Comparison of ENCODE assay signal across 25 cellular contexts in the genomic region with DNA sequence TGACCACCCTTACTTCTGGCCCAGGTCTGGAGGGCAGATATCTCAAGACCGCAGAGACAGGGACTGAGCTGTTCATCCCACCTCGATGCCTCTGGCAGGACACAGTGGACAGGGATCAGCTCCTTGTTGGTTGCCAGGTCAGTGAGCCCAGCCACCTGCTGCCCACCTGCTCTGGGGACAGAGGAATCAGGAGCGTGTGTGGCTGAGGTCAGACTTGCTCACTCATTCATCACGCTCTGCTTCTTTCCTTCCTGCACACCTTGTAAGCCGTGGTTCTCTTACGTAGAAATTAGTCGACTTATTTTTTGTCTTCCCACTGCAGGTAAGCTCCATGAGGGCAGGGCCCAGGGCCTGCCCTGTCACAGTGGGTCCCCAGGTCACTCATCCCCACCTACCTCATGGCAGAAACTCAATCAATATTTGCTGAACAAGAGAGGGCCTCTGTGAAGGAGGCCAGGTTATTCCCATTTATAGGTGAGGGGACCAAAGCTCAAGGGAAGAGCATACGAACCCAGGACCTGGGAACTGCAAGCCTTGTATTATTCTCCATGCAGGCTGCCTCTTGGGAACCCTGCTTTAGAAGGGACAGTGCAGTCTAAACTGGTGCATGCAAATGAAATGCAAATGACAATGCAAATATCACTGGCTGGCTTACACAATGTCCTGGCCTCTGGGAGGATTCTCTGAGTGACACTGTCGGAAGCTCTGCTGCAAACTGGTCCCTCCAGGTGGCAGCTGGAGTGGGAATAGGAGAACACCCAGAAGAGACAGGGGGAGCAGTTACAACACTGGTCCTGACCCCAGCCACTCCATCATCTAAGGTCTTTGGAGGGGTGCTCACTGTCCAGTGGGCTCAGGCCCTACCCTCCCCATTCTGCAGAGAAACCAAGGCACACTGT. TPM values are rescaled to one million over a fixed set of nuclear protein-coding genes. Genes with fewer than 3 reads are reported as not detected.
DNase-seq lines count a peak whose midpoint lies in the region; ATAC-seq, FAIRE-seq and TF ChIP-seq lines count a peak whose summit lies in the region.
"Had no signal": no experiment of that assay in that cellular context is flagged by ENCODE, and none has a peak within 500 bp of the region (broad histone marks: within the 10 kb centered on the region; RNA-seq: fewer than 3 reads in every experiment).

No MANE protein-coding gene starts in this region.

- peak overlapping the region; percentile 62 for H2BK15ac ChIP-seq in neuronal stem cell (ENCODE audit: low read length)

- H3K27me3 Mint-ChIP-seq in stimulated activated naive B cell treated with anti-CD40 and anti-IgM and Interleukin-4, amounts not matched to agents 10 μg/mL and 1 μg/mL and 100 μg/mL, for 72 hours, result peaks cover 9 to 16% of the 10 kb centered on the region in 2 donors

- H3K27me3 ChIP-seq in Karpas-422 (ENCODE audit: low read length) (no peaks in the 10 kb centered on the region), bronchial epithelial cell (ENCODE audit: control insufficient read depth, insufficient read depth, low read length) (no peaks in the 10 kb centered on the region), neuronal stem cell (ENCODE audit: control insufficient read depth in 3 of 3, insufficient read depth in 3 of 3, low read depth in 1 of 3, low read length in 3 of 3) (no peaks in the 10 kb centered on the region)
- H3K27me3 ChIP-seq: MG63 had no signal

- no peaks in the 10 kb centered on the region for H4K20me1 ChIP-seq in Karpas-422 (ENCODE audit: insufficient read depth, low read depth, low read length)

- H3K79me2 ChIP-seq in Karpas-422 (ENCODE audit: low read length), result no peaks in the 10 kb centered on the region

- H3K27ac ChIP-seq in Karpas-422 (ENCODE audit: low read length), result no peak overlapping the region
- H3K27ac ChIP-seq in neuronal stem cell (replicated peaks; ENCODE audit: low read length), result no peak overlapping the region
- H3K27ac ChIP-seq: 22Rv1, C4-2B had no signal

- no peak overlapping the region for H3K4me3 Mint-ChIP-seq in stimulated activated naive B cell treated with anti-CD40 and anti-IgM and Interleukin-4, amounts not matched to agents 10 μg/mL and 1 μg/mL and 100 μg/mL, for 72 hours
- H3K4me3 Mint-ChIP-seq: CD8-positive, alpha-beta memory T cell had no signal

- H3K36me3 Mint-ChIP-seq in stimulated activated naive B cell treated with anti-CD40 and anti-IgM and Interleukin-4, amounts not matched to agents 10 μg/mL and 1 μg/mL and 100 μg/mL, for 72 hours, result no peaks in the 10 kb centered on the region
- H3K36me3 Mint-ChIP-seq: CD8-positive, alpha-beta memory T cell; IgD-negative memory B cell had no signal

- H2BK120ac ChIP-seq in neuronal stem cell (ENCODE audit: low read depth, low read length), result peak overlapping the region; percentile 48

- H2BK12ac ChIP-seq in neuronal stem cell (ENCODE audit: low read length), result peak overlapping the region; percentile 51

- FAIRE-seq in bronchial epithelial cell (lab: Jason Lieb, UNC), result peak; percentile 7

- peaks cover 6 to 7% of the 10 kb centered on the region in 2 donors for H3K4me1 Mint-ChIP-seq in stimulated activated naive B cell treated with anti-CD40 and anti-IgM and Interleukin-4, amounts not matched to agents 10 μg/mL and 1 μg/mL and 100 μg/mL, for 72 hours
- H3K4me1 Mint-ChIP-seq: CD8-positive, alpha-beta memory T cell had no signal

- no peak overlapping the region for H4K8ac ChIP-seq in neuronal stem cell (ENCODE audit: low read depth, low read length)

- peaks cover 4 to 8% of the 10 kb centered on the region in 2 donors for H3K9me3 Mint-ChIP-seq in stimulated activated naive B cell treated with anti-CD40 and anti-IgM and Interleukin-4, amounts not matched to agents 10 μg/mL and 1 μg/mL and 100 μg/mL, for 72 hours

- peak overlapping the region; percentile 31 for H3K4me2 ChIP-seq in Karpas-422 (ENCODE audit: low read depth, low read length, poor library complexity, severe bottlenecking)
- no peak overlapping the region for H3K4me2 ChIP-seq in neuronal stem cell (ENCODE audit: insufficient read depth, low read length, poor library complexity, severe bottlenecking)

- H3K9ac ChIP-seq in Karpas-422 (ENCODE audit: low read length) (no peak overlapping the region), neuronal stem cell (ENCODE audit: low read depth, low read length, poor library complexity) (peak overlapping the region; percentile 9)

- H3K18ac ChIP-seq in neuronal stem cell (ENCODE audit: low read length), result peak overlapping the region; percentile 76

- WGBS in neuronal stem cell (ENCODE audit: extremely low coverage in 2 of 2, insufficient read length in 2 of 2, insufficient replicate concordance in 1 of 2), 2 donors, result no CpG with 5 or more reads among the region's 9 CpGs

- H3K9me2 ChIP-seq in Karpas-422 (replicated peaks; ENCODE audit: insufficient read depth, low read length), result no peaks in the 10 kb centered on the region

- H2AK5ac ChIP-seq in neuronal stem cell (ENCODE audit: low read depth, low read length), result peak overlapping the region; percentile 51

- no peak overlapping the region for H4K91ac ChIP-seq in neuronal stem cell (ENCODE audit: low read depth, low read length, poor library complexity)

- no peak for ATAC-seq in stimulated activated naive B cell treated with anti-CD40 and anti-IgM and Interleukin-4, amounts not matched to agents 10 μg/mL and 1 μg/mL and 100 μg/mL, for 72 hours (replicated peaks)
- ATAC-seq: Right ventricle myocardium inferior had no signal

- H3K9me3 ChIP-seq in Karpas-422 (ENCODE audit: low read length), result no peaks in the 10 kb centered on the region
- no peaks in the 10 kb centered on the region for H3K9me3 ChIP-seq in neuronal stem cell (replicated peaks in 1 of 2; ENCODE audit: control insufficient read depth in 2 of 2, insufficient read depth in 1 of 2, low read depth in 1 of 2, low read length in 2 of 2)
- H3K9me3 ChIP-seq: MG63 had no signal

- peaks cover 2% of the 10 kb centered on the region for H3K79me1 ChIP-seq in neuronal stem cell (ENCODE audit: low read depth, low read length)

- peaks cover 28% of the 10 kb centered on the region for H3K4me1 ChIP-seq in Karpas-422 (ENCODE audit: low read length)
- H3K4me1 ChIP-seq in neuronal stem cell (ENCODE audit: control insufficient read depth in 2 of 2, insufficient read depth in 1 of 2, low read depth in 1 of 2, low read length in 2 of 2), result no peaks in the 10 kb centered on the region

- DNase-seq in NCI-H2171 treated with DMSO at 0.1 percent for 48 hours (lab: John Stamatoyannopoulos, UW) (peak; percentile 13), NCI-H2171 (lab: John Stamatoyannopoulos, UW) (no peak), Karpas-422 (peak; percentile 82), bronchial epithelial cell (ENCODE audit: low read depth) (no peak), neuronal stem cell (ENCODE audit: low spot score) (no peak), activated gamma-delta T cell (lab: John Stamatoyannopoulos, UW) (no peak)
- DNase-seq in stimulated activated CD8-positive, alpha-beta memory T cell treated with anti-CD3 and anti-CD28 coated beads, Interleukin-4, amount 100 ng/mL, for 48 hours, result no peak
- DNase-seq in stimulated activated naive B cell treated with anti-CD40 and anti-IgM and Interleukin-4, amounts not matched to agents 10 μg/mL and 1 μg/mL and 100 μg/mL, for 72 hours, result no peak
- DNase-seq: Calu3, DMS153, GF-D8, GOT3, Kasumi-1, MG63, NCI-H1048, NCI-H1417 treated with DMSO at 0.1 percent for 48 hours, NCI-H187, NCI-H748 treated with DMSO at 0.1 percent for 48 hours had no signal

- H3K4me3 ChIP-seq in Karpas-422 (ENCODE audit: low read length), result peak overlapping the region; percentile 15; the same call in 1 of the 2 replicates
- H3K4me3 ChIP-seq in bronchial epithelial cell (ENCODE audit: low read depth, low read length), result no peak overlapping the region
- H3K4me3 ChIP-seq in neuronal stem cell (ENCODE audit: low read length in 2 of 2), result no peak overlapping the region
- H3K4me3 ChIP-seq: MG63 had no signal

- H3K4ac ChIP-seq in neuronal stem cell (ENCODE audit: low read length), result peak overlapping the region; percentile 38

- no peak overlapping the region for H3K27ac Mint-ChIP-seq in stimulated activated naive B cell treated with anti-CD40 and anti-IgM and Interleukin-4, amounts not matched to agents 10 μg/mL and 1 μg/mL and 100 μg/mL, for 72 hours
- H3K27ac Mint-ChIP-seq: CD8-positive, alpha-beta memory T cell; IgD-negative memory B cell had no signal

- peak overlapping the region; percentile 37 for H3K23ac ChIP-seq in neuronal stem cell (ENCODE audit: low read depth, low read length, poor library complexity)

- H3K14ac ChIP-seq in neuronal stem cell (ENCODE audit: low read length), result peak overlapping the region; percentile 10

- no peak for TF ChIP-seq CTCF in bronchial epithelial cell (IDR thresholded peaks at IDR 0.05; ENCODE audit: insufficient read depth, low read length, severe bottlenecking)

- no peak overlapping the region for H2BK5ac ChIP-seq in neuronal stem cell (ENCODE audit: low read length)

- H3K36me3 ChIP-seq in Karpas-422 (ENCODE audit: insufficient read depth, low read length), result no peaks in the 10 kb centered on the region
- H3K36me3 ChIP-seq in bronchial epithelial cell (ENCODE audit: control insufficient read depth, insufficient read depth, low read length), result no peaks in the 10 kb centered on the region
- H3K36me3 ChIP-seq in neuronal stem cell (replicated peaks in 1 of 2; ENCODE audit: control insufficient read depth in 2 of 2, insufficient read depth in 2 of 2, low read length in 2 of 2), result no peaks in the 10 kb centered on the region
- H3K36me3 ChIP-seq: MG63 had no signal

- H2AFZ ChIP-seq in Karpas-422 (ENCODE audit: low read length), result no peak overlapping the region
- H2AFZ ChIP-seq in neuronal stem cell (ENCODE audit: low read length), result no peak overlapping the region

RNA-seq across cellular contexts. Expression of a gene that starts 58.4 kb away (rescaled TPM):
- 0.07 TPM in 1 of 2 replicates, not detected in the other for total RNA-seq in Karpas-422 (2014; rRNA removed; shearing (Covaris generic); ENCODE audit: low replicate concordance)
- total RNA-seq in bronchial epithelial cell, result 0.13 TPM in 1 of 2 replicates, not detected in the other
- polyA plus RNA-seq in neuronal stem cell (2013, experiment 1 of 2), result 0.03 TPM
- polyA plus RNA-seq in neuronal stem cell (2013, experiment 2 of 2), result 0.06 TPM
- total RNA-seq: Calu3; CD8-positive, alpha-beta memory T cell; Right ventricle myocardium inferior; SK-MEL-5; T-helper 1 cell treated with Interleukin-12 subunit alpha and Interleukin-12 subunit beta and Interleukin-4 antibody, amounts not matched to agents 30 ng/mL and 1 ng/mL, for 36 hours had no signal
- polyA plus RNA-seq: CD8-positive, alpha-beta memory T cell; IgD-negative memory B cell had no signal

Comparison
In these comparisons a context has a peak if more than half of its experiments do, and no peak if none do; other contexts are left out.
1. DNase-seq: peak in NCI-H2171 treated with DMSO at 0.1 percent for 48 hours (single experiment) and Karpas-422 (single experiment); none in NCI-H2171 (single experiment), bronchial epithelial cell (single experiment), neuronal stem cell (single experiment), stimulated activated CD8-positive, alpha-beta memory T cell treated with anti-CD3 and anti-CD28 coated beads, Interleukin-4, amount 100 ng/mL, for 48 hours (single experiment), stimulated activated naive B cell treated with anti-CD40 and anti-IgM and Interleukin-4, amounts not matched to agents 10 μg/mL and 1 μg/mL and 100 μg/mL, for 72 hours (single experiment) and activated gamma-delta T cell (single experiment).